Comparison of ENCODE assay signal across 12 cellular contexts in the genomic region with DNA sequence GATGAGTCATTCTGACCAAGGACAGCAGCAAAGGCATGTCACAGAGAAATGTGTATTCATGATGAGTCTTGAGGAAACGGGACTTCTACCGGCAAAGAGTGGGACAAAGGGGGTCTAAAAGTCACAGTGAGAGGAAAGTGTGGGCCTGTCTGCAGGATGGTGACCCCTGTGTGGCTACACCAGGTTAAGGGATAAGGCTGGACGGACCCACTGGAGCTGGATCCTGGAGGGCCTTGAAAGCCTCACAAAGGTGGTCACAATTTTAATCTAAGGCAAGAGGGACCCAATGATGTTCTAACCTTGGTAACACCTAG.
A peak's percentile ranks its signal among the peaks of the same experiment; 100 is the strongest.
DNase-seq lines count a peak whose midpoint lies in the region; ATAC-seq lines count a peak whose summit lies in the region.
"Had no signal": no experiment of that assay in that cellular context is flagged by ENCODE, and none has a peak within 500 bp of the region (broad histone marks: within the 10 kb centered on the region; RNA-seq: fewer than 3 reads in every experiment).

No MANE protein-coding gene starts in this region.

- no peaks in the 10 kb centered on the region for H3K9me3 Mint-ChIP-seq in activated CD8-positive, alpha-beta memory T cell treated with anti-CD3 and anti-CD28 coated beads, Interleukin-2, amount 10 ng/mL, durations not matched to agents 7 days and 5 days (ENCODE audit: low read depth)
- H3K9me3 Mint-ChIP-seq in activated CD4-positive, alpha-beta memory T cell treated with anti-CD3 and anti-CD28 coated beads, Interleukin-2, amount 10 ng/mL, durations not matched to agents 7 days and 5 days, result no peaks in the 10 kb centered on the region
- H3K9me3 Mint-ChIP-seq in stimulated activated naive CD8-positive, alpha-beta T cell treated with anti-CD3 and anti-CD28 coated beads, Interleukin-15, amount 100 ng/mL, for 72 hours, result no peaks in the 10 kb centered on the region
- H3K9me3 Mint-ChIP-seq: activated naive CD8-positive, alpha-beta T cell treated with anti-CD3 and anti-CD28 coated beads, Interleukin-2, amount 10 ng/mL, durations not matched to agents 7 days and 5 days had no signal

- no peak for ATAC-seq in activated CD8-positive, alpha-beta memory T cell treated with anti-CD3 and anti-CD28 coated beads, Interleukin-2, amount 10 ng/mL, durations not matched to agents 7 days and 5 days
- ATAC-seq in stimulated activated naive CD8-positive, alpha-beta T cell treated with anti-CD3 and anti-CD28 coated beads, Interleukin-15, amount 100 ng/mL, for 72 hours, result no peak
- ATAC-seq: left colon had no signal

- H3K4ac ChIP-seq in mesenchymal stem cell (ENCODE audit: low read depth in 1 of 2, low read length in 2 of 2), result peak overlapping the region in 1 of 2 experiments; percentile 60

- H3K36me3 Mint-ChIP-seq in activated CD8-positive, alpha-beta memory T cell treated with anti-CD3 and anti-CD28 coated beads, Interleukin-2, amount 10 ng/mL, durations not matched to agents 7 days and 5 days, result peaks cover 42% of the 10 kb centered on the region
- H3K36me3 Mint-ChIP-seq in activated CD4-positive, alpha-beta memory T cell treated with anti-CD3 and anti-CD28 coated beads, Interleukin-2, amount 10 ng/mL, durations not matched to agents 7 days and 5 days (ENCODE audit: low read depth), result peaks cover 60% of the 10 kb centered on the region

- H2BK15ac ChIP-seq in mesenchymal stem cell (ENCODE audit: low read depth, poor library complexity, severe bottlenecking), result no peak overlapping the region

- peak overlapping the region; percentile 6 for H3K27ac Mint-ChIP-seq in activated CD8-positive, alpha-beta memory T cell treated with anti-CD3 and anti-CD28 coated beads, Interleukin-2, amount 10 ng/mL, durations not matched to agents 7 days and 5 days
- H3K27ac Mint-ChIP-seq in activated CD4-positive, alpha-beta memory T cell treated with anti-CD3 and anti-CD28 coated beads, Interleukin-2, amount 10 ng/mL, durations not matched to agents 7 days and 5 days, result peak overlapping the region; percentile 16
- H3K27ac Mint-ChIP-seq in stimulated activated naive CD8-positive, alpha-beta T cell treated with anti-CD3 and anti-CD28 coated beads, Interleukin-15, amount 100 ng/mL, for 72 hours, result peak overlapping the region; percentile 12 to 81
- H3K27ac Mint-ChIP-seq: activated naive CD8-positive, alpha-beta T cell treated with anti-CD3 and anti-CD28 coated beads, Interleukin-2, amount 10 ng/mL, durations not matched to agents 7 days and 5 days had no signal

- no peak overlapping the region for H2BK120ac ChIP-seq in mesenchymal stem cell (ENCODE audit: low read depth, low read length)

- peak overlapping the region; percentile 25 for H4K91ac ChIP-seq in mesenchymal stem cell (ENCODE audit: low read length)

- CTCF ChIA-PET in activated CD8-positive, alpha-beta memory T cell treated with anti-CD3 and anti-CD28 coated beads, Interleukin-2, amount 10 ng/mL, durations not matched to agents 7 days and 5 days (lab: Charles Lee), result interaction anchor here (0.6 kb wide), 1 partner anchor 81 kb away, joined by 3 read pairs; no protein-coding TSS in a partner anchor
- CTCF ChIA-PET in activated CD4-positive, alpha-beta memory T cell treated with anti-CD3 and anti-CD28 coated beads, Interleukin-2, amount 10 ng/mL, durations not matched to agents 7 days and 5 days (lab: Charles Lee), result no interaction called here

- peaks cover 36 to 67% of the 10 kb centered on the region in 2 experiments for H3K36me3 ChIP-seq in mesenchymal stem cell (ENCODE audit: control insufficient read depth in 1 of 2, insufficient read depth in 2 of 2, low read depth in 1 of 2, low read length in 2 of 2)

- H2AFZ ChIP-seq in mesenchymal stem cell (ENCODE audit: low read depth, low read length), result no peak overlapping the region

- no peak overlapping the region for H3K4me3 ChIP-seq in mesenchymal stem cell (ENCODE audit: insufficient read depth in 1 of 2, low read depth in 1 of 2, low read length in 2 of 2)
- H3K4me3 ChIP-seq: testis had no signal

- peak overlapping the region; percentile 42 for H3K27ac ChIP-seq in mesenchymal stem cell (ENCODE audit: low read length, poor library complexity, severe bottlenecking)
- H3K27ac ChIP-seq: testis had no signal

- no peak for DNase-seq in activated CD8-positive, alpha-beta memory T cell treated with anti-CD3 and anti-CD28 coated beads, Interleukin-2, amount 10 ng/mL, durations not matched to agents 7 days and 5 days
- DNase-seq in activated CD8-positive, alpha-beta memory T cell treated with anti-CD3 and anti-CD28 coated beads, Interleukin-2, amount 50 U/mL, for 48 hours, result no peak
- DNase-seq in activated CD4-positive, alpha-beta memory T cell treated with anti-CD3 and anti-CD28 coated beads, Interleukin-2, amount 10 ng/mL, durations not matched to agents 7 days and 5 days, result no peak
- no peak for DNase-seq in mesenchymal stem cell
- DNase-seq in stimulated activated naive CD8-positive, alpha-beta T cell treated with anti-CD3 and anti-CD28 coated beads, Interleukin-15, amount 100 ng/mL, for 72 hours, result no peak
- DNase-seq in stimulated activated CD4-positive, alpha-beta T cell treated with anti-CD3 and anti-CD28 coated beads, Interleukin-15, amount 100 ng/mL, for 24 hours, result no peak
- DNase-seq in SKM-1 treated with dmso at 0.1 percent for 144 hours (lab: John Stamatoyannopoulos, UW; ENCODE audit: unreplicated experiment), result no peak
- no peak for DNase-seq in globus pallidus (ENCODE audit: low spot score)
- DNase-seq: activated naive CD8-positive, alpha-beta T cell treated with anti-CD3 and anti-CD28 coated beads, Interleukin-2, amount 10 ng/mL, durations not matched to agents 7 days and 5 days; left colon; NCI-H1092 treated with DMSO at 0.1 percent for 48 hours; testis had no signal

- H3K4me1 ChIP-seq in mesenchymal stem cell (ENCODE audit: control insufficient read depth, insufficient read depth, low read depth, low read length), result peaks cover 23% of the 10 kb centered on the region
- H3K4me1 ChIP-seq: testis had no signal

- no peaks in the 10 kb centered on the region for H3K9me3 ChIP-seq in mesenchymal stem cell (ENCODE audit: control insufficient read depth, low read length)
- H3K9me3 ChIP-seq: testis had no signal

- no peak overlapping the region for H3K4me2 ChIP-seq in mesenchymal stem cell (ENCODE audit: low read length, poor library complexity, severe bottlenecking)

- no peak overlapping the region for H3K9ac ChIP-seq in mesenchymal stem cell (ENCODE audit: low read length)

- H3K18ac ChIP-seq in mesenchymal stem cell (ENCODE audit: low read depth in 1 of 2, low read length in 2 of 2), result peak overlapping the region; percentile 34 to 75

- H3K4me1 Mint-ChIP-seq in activated CD8-positive, alpha-beta memory T cell treated with anti-CD3 and anti-CD28 coated beads, Interleukin-2, amount 10 ng/mL, durations not matched to agents 7 days and 5 days, result peaks cover 21% of the 10 kb centered on the region
- peaks cover 17% of the 10 kb centered on the region for H3K4me1 Mint-ChIP-seq in activated CD4-positive, alpha-beta memory T cell treated with anti-CD3 and anti-CD28 coated beads, Interleukin-2, amount 10 ng/mL, durations not matched to agents 7 days and 5 days
- H3K4me1 Mint-ChIP-seq in stimulated activated naive CD8-positive, alpha-beta T cell treated with anti-CD3 and anti-CD28 coated beads, Interleukin-15, amount 100 ng/mL, for 72 hours, result peaks cover 22% of the 10 kb centered on the region

- peaks cover 7% of the 10 kb centered on the region for H3K79me1 ChIP-seq in mesenchymal stem cell (replicated peaks; ENCODE audit: low read length, poor library complexity, severe bottlenecking)

- H2BK5ac ChIP-seq in mesenchymal stem cell (ENCODE audit: low read depth, low read length, poor library complexity, severe bottlenecking), result no peak overlapping the region

- H2AK5ac ChIP-seq in mesenchymal stem cell (ENCODE audit: low read length, severe bottlenecking), result no peak overlapping the region

- H4K8ac ChIP-seq in mesenchymal stem cell (ENCODE audit: low read length), result peak overlapping the region; percentile 19

- 15% methylated on average over 3 of the region's 3 CpGs for WGBS in mesenchymal stem cell

- H3K27me3 Mint-ChIP-seq in activated CD8-positive, alpha-beta memory T cell treated with anti-CD3 and anti-CD28 coated beads, Interleukin-2, amount 10 ng/mL, durations not matched to agents 7 days and 5 days, result no peaks in the 10 kb centered on the region
- no peaks in the 10 kb centered on the region for H3K27me3 Mint-ChIP-seq in activated CD4-positive, alpha-beta memory T cell treated with anti-CD3 and anti-CD28 coated beads, Interleukin-2, amount 10 ng/mL, durations not matched to agents 7 days and 5 days
- no peaks in the 10 kb centered on the region for H3K27me3 Mint-ChIP-seq in stimulated activated naive CD8-positive, alpha-beta T cell treated with anti-CD3 and anti-CD28 coated beads, Interleukin-15, amount 100 ng/mL, for 72 hours
- H3K27me3 Mint-ChIP-seq: activated naive CD8-positive, alpha-beta T cell treated with anti-CD3 and anti-CD28 coated beads, Interleukin-2, amount 10 ng/mL, durations not matched to agents 7 days and 5 days had no signal

- no peak overlapping the region for H3K23ac ChIP-seq in mesenchymal stem cell (ENCODE audit: low read length in 2 of 2)

- POLR2A ChIA-PET in activated CD4-positive, alpha-beta memory T cell treated with anti-CD3 and anti-CD28 coated beads, Interleukin-2, amount 10 ng/mL, durations not matched to agents 7 days and 5 days (lab: Charles Lee), result no interaction called here

- H3K4me3 Mint-ChIP-seq in activated CD8-positive, alpha-beta memory T cell treated with anti-CD3 and anti-CD28 coated beads, Interleukin-2, amount 10 ng/mL, durations not matched to agents 7 days and 5 days, result no peak overlapping the region
- H3K4me3 Mint-ChIP-seq in activated CD4-positive, alpha-beta memory T cell treated with anti-CD3 and anti-CD28 coated beads, Interleukin-2, amount 10 ng/mL, durations not matched to agents 7 days and 5 days, result no peak overlapping the region
- H3K4me3 Mint-ChIP-seq in stimulated activated naive CD8-positive, alpha-beta T cell treated with anti-CD3 and anti-CD28 coated beads, Interleukin-15, amount 100 ng/mL, for 72 hours, result no peak overlapping the region
- H3K4me3 Mint-ChIP-seq: activated naive CD8-positive, alpha-beta T cell treated with anti-CD3 and anti-CD28 coated beads, Interleukin-2, amount 10 ng/mL, durations not matched to agents 7 days and 5 days had no signal

- H2BK12ac ChIP-seq in mesenchymal stem cell (ENCODE audit: low read length in 2 of 2), result no peak overlapping the region

- H3K27me3 ChIP-seq in mesenchymal stem cell (ENCODE audit: control insufficient read depth in 1 of 2, insufficient read depth in 1 of 2, low read length in 2 of 2), result no peaks in the 10 kb centered on the region
- H3K27me3 ChIP-seq: testis had no signal

- no peak overlapping the region for H3K14ac ChIP-seq in mesenchymal stem cell (ENCODE audit: low read length in 2 of 2)
